In the genomic region with DNA sequence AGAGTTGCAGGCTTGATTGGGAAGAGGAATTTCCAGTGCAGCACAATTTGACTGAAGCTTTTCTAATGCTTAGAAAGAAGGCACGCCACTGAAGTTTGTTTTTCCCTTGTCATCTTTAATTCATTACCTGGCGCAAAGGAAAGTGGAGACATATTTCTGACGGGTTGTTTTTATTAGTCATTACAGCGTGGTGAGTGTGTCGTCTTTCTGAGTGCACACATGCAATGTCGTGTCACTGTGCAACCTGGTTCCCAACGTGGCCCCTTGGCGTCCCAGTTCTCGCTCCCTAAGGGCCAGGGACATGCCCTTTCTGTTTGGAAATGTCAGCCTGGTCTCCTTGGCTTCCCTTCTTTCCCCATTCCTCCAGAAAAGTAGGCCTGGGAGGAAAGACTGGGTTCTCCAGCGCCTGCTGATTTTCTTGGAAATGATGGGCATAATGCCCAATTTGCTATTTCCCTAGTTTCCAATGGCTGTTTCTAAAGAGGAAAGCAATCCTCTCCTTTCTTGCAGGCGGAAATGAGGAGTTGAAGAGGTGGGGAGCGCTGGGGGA, we compare ENCODE assay signal across 26 cellular contexts.
DNase-seq lines count a peak whose midpoint lies in the region; ATAC-seq, FAIRE-seq and TF ChIP-seq lines count a peak whose summit lies in the region.
"Had no signal": no experiment of that assay in that cellular context is flagged by ENCODE, and none has a peak within 500 bp of the region (broad histone marks: within the 10 kb centered on the region; RNA-seq: fewer than 3 reads in every experiment).

No MANE protein-coding gene starts in this region.

- POLR2A ChIA-PET in H1 (lab: Charles Lee; ENCODE audit: partially characterized antibody): interaction anchor here (1.3 to 1.7 kb wide), 2 partner anchors 12 to 16 kb away, joined by 3 to 4 read pairs; no protein-coding TSS in a partner anchor

- no peak overlapping the region for H4K91ac ChIP-seq in H1 (replicated peaks; ENCODE audit: insufficient read length, low read length)

- CTCF ChIA-PET in H1 (lab: Charles Lee; ENCODE audit: partially characterized antibody): no interaction called here

- H3K4me1 ChIP-seq in H1 (replicated peaks in 1 of 4; ENCODE audit: control insufficient read depth in 3 of 4, insufficient read depth in 4 of 4, low read length in 3 of 4) (peaks cover 6 to 10% (median 9%) of the 10 kb centered on the region in 4 experiments), lower lobe of right lung (no peaks in the 10 kb centered on the region), rectal smooth muscle tissue (ENCODE audit: control insufficient read depth, insufficient read depth, low read length) (peaks cover 8% of the 10 kb centered on the region), mucosa of descending colon (ENCODE audit: low read depth) (no peaks in the 10 kb centered on the region)
- H3K4me1 ChIP-seq: adrenal gland, tibial artery had no signal

- no peaks in the 10 kb centered on the region for H3K79me1 ChIP-seq in H1 (ENCODE audit: low read depth, low read length)

- peak; percentile 51 for DNase-seq in AG10803 (ENCODE audit: low read depth)
- no peak for DNase-seq in H1 (ENCODE audit: low read depth in 1 of 2, low spot score in 2 of 2)
- DNase-seq in lower lobe of right lung: no peak
- DNase-seq in left colon: no peak
- no peak for DNase-seq in urothelium cell line (ENCODE audit: low spot score)
- DNase-seq in H7: no peak
- DNase-seq in mucosa of descending colon: no peak
- DNase-seq: activated naive CD4-positive, alpha-beta T cell treated with anti-CD3 and anti-CD28 coated beads for 36 hours; adrenal gland; CD8-positive, alpha-beta T cell; effector CD4-positive, alpha-beta T cell; foreskin melanocyte; natural killer cell; NCI-H1048; NCI-H187; NCI-H524 treated with DMSO at 0.1 percent for 48 hours; PC-3; SHP77 treated with DMSO at 0.1 percent for 48 hours; stimulated activated naive CD8-positive, alpha-beta T cell treated with anti-CD3 and anti-CD28 coated beads, Interleukin-15, amount 100 ng/mL, for 72 hours; T-helper 9 cell; tibial artery had no signal

- no peaks in the 10 kb centered on the region for H3K79me2 ChIP-seq in H1 (ENCODE audit: control insufficient read depth in 1 of 2, insufficient read depth in 2 of 2, low read length in 2 of 2)

- no peaks in the 10 kb centered on the region for H4K20me1 ChIP-seq in H1 (replicated peaks in 1 of 2; ENCODE audit: control insufficient read depth in 1 of 2, insufficient read depth in 2 of 2, low read length in 2 of 2)

- H3K18ac ChIP-seq in H1 (ENCODE audit: extremely low read depth, low read length): peak overlapping the region; percentile 75; the same call in 1 of the 2 replicates

- no peak overlapping the region for H3K23ac ChIP-seq in H1 (ENCODE audit: insufficient read length)

- ATAC-seq in lower lobe of right lung: no peak
- ATAC-seq in left colon: no peak
- no peak for ATAC-seq in mucosa of descending colon
- ATAC-seq: CD8-positive, alpha-beta T cell; GM12878; left lobe of liver; natural killer cell; PC-3; stimulated activated naive CD8-positive, alpha-beta T cell treated with anti-CD3 and anti-CD28 coated beads, Interleukin-15, amount 100 ng/mL, for 72 hours had no signal

- intact Hi-C loops in lower lobe of right lung (cut with DNase I): no loop called here
- intact Hi-C loops in left colon (cut with DNase I, micrococcal nuclease): no loop called here
- intact Hi-C loops in mucosa of descending colon (cut with DNase I, micrococcal nuclease): no loop called here

- H3K4ac ChIP-seq in H1 (replicated peaks; ENCODE audit: insufficient read length, low read depth, low read length): no peak overlapping the region

- no peak for TF ChIP-seq POLR2A in H1 (IDR thresholded peaks at IDR 0.05; ENCODE audit: control extremely low read depth in 1 of 2, low read depth in 2 of 2, low read length in 2 of 2)

- FAIRE-seq in H1 (lab: Jason Lieb, UNC): no peak
- FAIRE-seq in urothelium cell line (lab: Jason Lieb, UNC): no peak
- FAIRE-seq: A204.1, colon, GM12878 had no signal

- TF ChIP-seq CTCF in AG10803 (conservative IDR thresholded peaks at IDR 0.05; ENCODE audit: low read length) (no peak), H1 (IDR thresholded peaks at IDR 0.05; ENCODE audit: control extremely low read depth in 1 of 3, insufficient read depth in 1 of 3, low read depth in 1 of 3, low read length in 3 of 3) (no peak), lower lobe of right lung (IDR thresholded peaks at IDR 0.05) (no peak), mucosa of descending colon (IDR thresholded peaks at IDR 0.05) (no peak)

- H3K4me3 ChIP-seq in AG10803 (ENCODE audit: low read length) (no peak overlapping the region), H1 (ENCODE audit: extremely low read depth in 1 of 4, insufficient read depth in 2 of 4, low read depth in 3 of 4, low read length in 4 of 4) (no peak overlapping the region), lower lobe of right lung (no peak overlapping the region), rectal smooth muscle tissue (ENCODE audit: low read length) (no peak overlapping the region), H7 (ENCODE audit: insufficient read depth, low read depth, low read length) (no peak overlapping the region), mucosa of descending colon (no peak overlapping the region)
- H3K4me3 ChIP-seq: adrenal gland, GM12878, tibial artery had no signal

- no peak overlapping the region for H3K9ac ChIP-seq in H1 (replicated peaks in 1 of 4; ENCODE audit: extremely low read depth in 1 of 4, low read depth in 3 of 4, low read length in 3 of 4)
- no peak overlapping the region for H3K9ac ChIP-seq in rectal smooth muscle tissue (ENCODE audit: low read length)

- no peak overlapping the region for H4K5ac ChIP-seq in H1 (ENCODE audit: insufficient read length, low read depth, low read length)

- H2BK5ac ChIP-seq in H1 (ENCODE audit: low read depth, low read length): peak overlapping the region; percentile 86; the same call in 1 of the 2 replicates

- H3K27me3 ChIP-seq in H1 (replicated peaks in 1 of 4; ENCODE audit: control insufficient read depth in 3 of 4, extremely low read depth in 1 of 4, insufficient read depth in 3 of 4, low read length in 3 of 4): no peaks in the 10 kb centered on the region
- no peaks in the 10 kb centered on the region for H3K27me3 ChIP-seq in lower lobe of right lung (ENCODE audit: low read depth)
- H3K27me3 ChIP-seq in rectal smooth muscle tissue (ENCODE audit: control insufficient read depth, insufficient read depth, low read length): no peaks in the 10 kb centered on the region
- no peaks in the 10 kb centered on the region for H3K27me3 ChIP-seq in H7 (ENCODE audit: control insufficient read depth, insufficient read depth, low read length)
- H3K27me3 ChIP-seq: adrenal gland, tibial artery had no signal

- H2BK120ac ChIP-seq in H1 (replicated peaks; ENCODE audit: low read depth, low read length): no peak overlapping the region

- H2BK12ac ChIP-seq in H1 (ENCODE audit: low read depth, low read length): peak overlapping the region; percentile 53; the same call in 1 of the 2 replicates

- H3K56ac ChIP-seq in H1 (replicated peaks; ENCODE audit: insufficient read length, low read depth, low read length): no peak overlapping the region

- 0 out of 2 replicates have a peak overlapping the region, but pooled peaks have one; percentile 31 for H2BK15ac ChIP-seq in H1 (ENCODE audit: low read length)

- no peak for TF ChIP-seq RAD21 in H1 (IDR thresholded peaks at IDR 0.05 in 1 of 2, conservative IDR thresholded peaks at IDR 0.05 in 1 of 2; ENCODE audit: low read depth in 2 of 2, low read length in 2 of 2)

- H2AFZ ChIP-seq in H1 (ENCODE audit: low read length): no peak overlapping the region

- H3K14ac ChIP-seq in H1 (ENCODE audit: insufficient read length): no peak overlapping the region

- no peak overlapping the region for H2AK5ac ChIP-seq in H1 (ENCODE audit: low read depth, low read length)

- H3K9me3 ChIP-seq in H1 (ENCODE audit: insufficient read depth in 2 of 2, low read depth in 1 of 2, low read length in 1 of 2) (peaks cover 33 to 36% of the 10 kb centered on the region in 2 experiments; a peak in 3 of 4 replicates), lower lobe of right lung (peaks cover 33% of the 10 kb centered on the region), mucosa of descending colon (peaks cover 18% of the 10 kb centered on the region)

- H3K23me2 ChIP-seq in H1 (ENCODE audit: low read depth, low read length): no peaks in the 10 kb centered on the region

- H3K4me2 ChIP-seq in H1 (ENCODE audit: insufficient read depth in 1 of 2, low read depth in 2 of 2, low read length in 2 of 2): peak overlapping the region in 1 of 2 experiments; percentile 33; a peak in 1 of 4 replicates

- no peak overlapping the region for H3K27ac ChIP-seq in H1 (ENCODE audit: low read depth, low read length)
- H3K27ac ChIP-seq in lower lobe of right lung: peak overlapping the region; percentile 31
- peak overlapping the region; percentile 19 for H3K27ac ChIP-seq in rectal smooth muscle tissue (ENCODE audit: low read depth, low read length)
- H3K27ac ChIP-seq: adrenal gland, tibial artery had no signal

- no peak for TF ChIP-seq EP300 in H1 (IDR thresholded peaks at IDR 0.05; ENCODE audit: borderline replicate concordance in 1 of 2, low read depth in 2 of 2, low read length in 2 of 2)

- 90% methylated on average over 10 of the region's 12 CpGs; no CpG with 5 or more reads in 1 of the 2 experiments for WGBS in H1 (ENCODE audit: extremely low coverage in 1 of 2, insufficient coverage in 1 of 2, insufficient read length in 1 of 2, insufficient replicate concordance in 2 of 2, low coverage in 1 of 2, low lambda C conversion rate in 2 of 2, missing lambda C conversion rate in 1 of 2), 2 experiments

- H2BK20ac ChIP-seq in H1 (ENCODE audit: low read length): no peak overlapping the region; the same call in 1 of the 2 replicates

- H4K8ac ChIP-seq in H1 (ENCODE audit: extremely low read depth, insufficient read depth, low read length): no peak overlapping the region

- H3K36me3 ChIP-seq in H1 (ENCODE audit: control insufficient read depth in 2 of 4, insufficient read depth in 4 of 4, low read length in 3 of 4) (peaks cover 0 to 4% (median 0%) of the 10 kb centered on the region in 4 experiments; a peak in 1 of 8 replicates), lower lobe of right lung (no peaks in the 10 kb centered on the region), rectal smooth muscle tissue (ENCODE audit: control insufficient read depth, insufficient read depth, low read length) (no peaks in the 10 kb centered on the region), H7 (replicated peaks; ENCODE audit: control insufficient read depth, insufficient read depth, low read length) (no peaks in the 10 kb centered on the region), mucosa of descending colon (ENCODE audit: low read depth) (no peaks in the 10 kb centered on the region)
- H3K36me3 ChIP-seq: adrenal gland, tibial artery had no signal

TF ChIP-seq in H1, 55 proteins besides CTCF, POLR2A, EP300 and RAD21:
- TF ChIP-seq SUZ12 (IDR thresholded peaks at IDR 0.05; ENCODE audit: low read length) (no peak), SP2 (IDR thresholded peaks at IDR 0.05; ENCODE audit: low read length) (no peak), GTF2F1 (IDR thresholded peaks at IDR 0.05; ENCODE audit: borderline replicate concordance, low read depth, low read length) (no peak)
